8 cellular contexts compared by ENCODE assay signal in the genomic region with DNA sequence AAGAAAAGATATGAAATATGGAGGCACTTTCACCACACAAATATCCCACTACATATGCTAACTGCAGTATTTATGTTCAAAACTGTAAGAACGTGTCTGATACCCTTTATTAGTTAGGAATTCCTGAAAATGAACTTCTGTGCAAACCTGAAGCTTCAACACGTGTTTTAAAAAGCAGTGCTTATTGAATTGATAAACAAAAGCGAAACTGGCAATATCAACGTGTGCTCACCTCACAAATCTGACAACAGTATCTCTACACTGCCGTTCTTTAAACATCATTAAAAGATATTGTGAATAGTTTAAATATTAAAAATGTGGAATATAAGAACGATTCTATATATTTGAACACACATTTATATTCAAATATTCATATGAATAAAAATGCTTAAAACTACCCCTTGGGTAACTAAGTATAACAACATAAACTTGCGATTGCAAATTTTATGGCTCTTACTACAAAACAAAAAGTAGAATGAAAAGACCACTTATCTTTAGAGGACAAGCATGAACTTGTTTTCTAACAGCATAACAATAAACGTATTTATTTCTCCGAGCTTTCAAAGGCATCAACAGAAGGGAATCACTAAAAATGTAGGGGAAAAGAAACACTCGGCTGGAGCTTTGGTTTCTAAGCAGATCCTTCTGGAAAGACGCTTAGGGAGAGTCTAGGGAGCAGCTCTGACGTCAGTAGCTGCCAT. TPM values are rescaled to one million over a fixed set of nuclear protein-coding genes. Genes with fewer than 3 reads are reported as not detected.
DNase-seq lines count a peak whose midpoint lies in the region; ATAC-seq, FAIRE-seq and TF ChIP-seq lines count a peak whose summit lies in the region.

A gene (minus strand): TSS at position 670 of the 701 bp plus-strand sequence. CDS start 17,738 bp downstream, outside the sequence.

- peak within 1 kb of the TSS; percentile 9; the same call in 1 of the 3 replicates for H2BK15ac ChIP-seq in IMR-90 (ENCODE audit: low read depth, low read length)

- H2AK9ac ChIP-seq in IMR-90 (replicated peaks; ENCODE audit: low read depth, low read length, poor library complexity): peak within 1 kb of the TSS; percentile 95

- peak within 1 kb of the TSS; percentile 66 for H3K27ac ChIP-seq in IMR-90 (ENCODE audit: insufficient read depth, low read length)

- TF ChIP-seq POLR2A in IMR-90 (IDR thresholded peaks at IDR 0.05; ENCODE audit: low read depth, low read length): no peak; the same call in 1 of the 2 replicates

- ATAC-seq in IMR-90 (ENCODE audit: low read depth) (no peak), GM21447 (IDR thresholded peaks at IDR 0.05; ENCODE audit: unreplicated experiment) (no peak), HG03565 (IDR thresholded peaks at IDR 0.05; ENCODE audit: unreplicated experiment) (no peak), HG03139 (IDR thresholded peaks at IDR 0.05; ENCODE audit: unreplicated experiment) (no peak)
- ATAC-seq in activated CD8-positive, alpha-beta T cell treated with anti-CD3 and anti-CD28 coated beads for 36 hours: no peak

- H3K4me3 Mint-ChIP-seq in activated CD8-positive, alpha-beta T cell treated with anti-CD3 and anti-CD28 coated beads for 36 hours: peak within 1 kb of the TSS; percentile 94

- peak within 1 kb of the TSS; percentile 72 for H3K9ac ChIP-seq in IMR-90 (ENCODE audit: low read depth, low read length)

- H3K27ac Mint-ChIP-seq in activated CD8-positive, alpha-beta T cell treated with anti-CD3 and anti-CD28 coated beads for 36 hours: peak within 1 kb of the TSS; percentile 90

- intact Hi-C loops in IMR-90 (cut with micrococcal nuclease): loop anchor here (1.0 kb wide), 2 partner anchors 72 to 185 kb away; no protein-coding TSS in a partner anchor
- intact Hi-C loops in activated CD8-positive, alpha-beta T cell treated with anti-CD3 and anti-CD28 coated beads for 36 hours (cut with micrococcal nuclease): loop anchor here (10.0 kb wide), 1 partner anchor 191 kb away; a partner anchor contains a TSS

- H3K36me3 Mint-ChIP-seq in activated CD8-positive, alpha-beta T cell treated with anti-CD3 and anti-CD28 coated beads for 36 hours (ENCODE audit: low read depth): peaks cover 50% of the 10 kb centered on the region

- CTCF ChIA-PET in IMR-90 (lab: Yijun Ruan, JAX): interaction anchor here (1.0 kb wide), 1 partner anchor 9 kb away, joined by 3 read pairs; no protein-coding TSS in a partner anchor
- CTCF ChIA-PET in activated CD8-positive, alpha-beta T cell treated with anti-CD3 and anti-CD28 coated beads for 36 hours (lab: Charles Lee): interaction anchor here (1.1 to 2.1 kb wide), 4 partner anchors 30 to 200 kb away, joined by 3 to 8 read pairs (median 4); a partner anchor contains a TSS

- H2AK5ac ChIP-seq in IMR-90 (ENCODE audit: low read depth, low read length): peak within 1 kb of the TSS; percentile 53; the same call in 1 of the 2 replicates

- peak within 1 kb of the TSS; percentile 74 for H3K4ac ChIP-seq in IMR-90 (ENCODE audit: low read depth, low read length)

- H4K5ac ChIP-seq in IMR-90 (ENCODE audit: low read depth, low read length): peak within 1 kb of the TSS; percentile 60

- DNase-seq in DMS 273 (lab: John Stamatoyannopoulos, UW; ENCODE audit: unreplicated experiment) (peak; percentile 6), IMR-90 (no peak), frontal cortex (ENCODE audit: low spot score in 2 of 2) (peak in 1 of 2 donors; percentile 82), putamen (ENCODE audit: low spot score) (peak; percentile 94)
- no peak for DNase-seq in activated CD8-positive, alpha-beta T cell treated with anti-CD3 and anti-CD28 coated beads for 36 hours

- dilution Hi-C loops in IMR-90 (cut with HindIII; ENCODE audit: low sequenced_read_pairs, unreplicated experiment): no loop called here

- H3K36me3 ChIP-seq in IMR-90 (ENCODE audit: control insufficient read depth, insufficient read depth, low read length): peaks cover 4% of the 10 kb centered on the region; the same call in 1 of the 2 replicates

- H3K56ac ChIP-seq in IMR-90 (ENCODE audit: extremely low read depth, insufficient read depth, low read length): peak within 1 kb of the TSS; percentile 74

- H3K18ac ChIP-seq in IMR-90 (ENCODE audit: low read depth, low read length): peak within 1 kb of the TSS; percentile 37

- peak within 1 kb of the TSS; percentile 96 for H2AFZ ChIP-seq in IMR-90 (replicated peaks; ENCODE audit: low read length, poor library complexity)

- peak; percentile 55 for FAIRE-seq in frontal cortex (lab: Jason Lieb, UNC)

- peak within 1 kb of the TSS; percentile 94 for H3K4me2 ChIP-seq in IMR-90 (ENCODE audit: low read depth, low read length)

- no peaks in the 10 kb centered on the region for H3K9me1 ChIP-seq in IMR-90 (ENCODE audit: insufficient read depth, low read length)

- TF ChIP-seq RAD21 in IMR-90 (IDR thresholded peaks at IDR 0.05; ENCODE audit: low read length): no peak

- no peak for TF ChIP-seq CTCF in IMR-90 (conservative IDR thresholded peaks at IDR 0.05; ENCODE audit: low read depth, low read length)
- no peak for TF ChIP-seq CTCF in activated CD8-positive, alpha-beta T cell treated with anti-CD3 and anti-CD28 coated beads for 36 hours (IDR thresholded peaks at IDR 0.05)

- H3K4me1 ChIP-seq in IMR-90 (ENCODE audit: control insufficient read depth, insufficient read depth, low read length): peaks cover 3% of the 10 kb centered on the region; the same call in 1 of the 2 replicates

- BruUV-seq in IMR-90 (replicated peaks; lab: Mats Ljungman, UMichigan): no TSS peak

- in situ Hi-C loops in IMR-90 (cut with MboI; ENCODE audit: low sequenced_read_pairs): no loop called here

- WGBS in IMR-90 (ENCODE audit: extremely low coverage in 2 of 2, insufficient read length in 1 of 2), 2 experiments: 0% methylated on average over 2 of the region's 12 CpGs; no CpG with 5 or more reads in 1 of the 2 experiments

- H2BK20ac ChIP-seq in IMR-90 (ENCODE audit: low read depth, low read length): no peak within 1 kb of the TSS

- H3K4me1 Mint-ChIP-seq in activated CD8-positive, alpha-beta T cell treated with anti-CD3 and anti-CD28 coated beads for 36 hours (ENCODE audit: low read depth): peaks cover 36% of the 10 kb centered on the region

- H3K14ac ChIP-seq in IMR-90 (replicated peaks; ENCODE audit: low read depth, low read length): peak within 1 kb of the TSS; percentile 79

- no peaks in the 10 kb centered on the region for H3K9me3 ChIP-seq in IMR-90 (ENCODE audit: control insufficient read depth, insufficient read depth, low read length)

- H2BK5ac ChIP-seq in IMR-90 (ENCODE audit: low read depth, low read length, poor library complexity, severe bottlenecking): peak within 1 kb of the TSS; percentile 83

- H3K79me1 ChIP-seq in IMR-90 (ENCODE audit: low read depth in 1 of 2, low read length in 2 of 2): peaks cover 3 to 7% of the 10 kb centered on the region in 2 experiments; a peak in 3 of 4 replicates

- peak within 1 kb of the TSS; percentile 55 for H2BK120ac ChIP-seq in IMR-90 (ENCODE audit: low read depth, low read length)

- H4K91ac ChIP-seq in IMR-90 (ENCODE audit: insufficient read depth, low read depth, low read length): peak within 1 kb of the TSS; percentile 76

- peak within 1 kb of the TSS; percentile 78 to 88 for H4K8ac ChIP-seq in IMR-90 (ENCODE audit: low read depth in 2 of 2, low read length in 2 of 2)

- H3K4me3 ChIP-seq in IMR-90 (ENCODE audit: insufficient read depth, low read depth, low read length): peak within 1 kb of the TSS; percentile 71

- H4K20me1 ChIP-seq in IMR-90 (ENCODE audit: insufficient read depth, low read length): no peaks in the 10 kb centered on the region

- H3K9me3 Mint-ChIP-seq in activated CD8-positive, alpha-beta T cell treated with anti-CD3 and anti-CD28 coated beads for 36 hours: no peaks in the 10 kb centered on the region

- H3K23ac ChIP-seq in IMR-90 (ENCODE audit: low read depth, low read length): peak within 1 kb of the TSS; percentile 85

- no peaks in the 10 kb centered on the region for H3K27me3 ChIP-seq in IMR-90 (ENCODE audit: control insufficient read depth, insufficient read depth, low read length)

- H3K27me3 Mint-ChIP-seq in activated CD8-positive, alpha-beta T cell treated with anti-CD3 and anti-CD28 coated beads for 36 hours: no peaks in the 10 kb centered on the region

- POLR2A ChIA-PET in IMR-90 (lab: Charles Lee; ENCODE audit: unreplicated experiment): interaction anchor here (0.7 to 0.9 kb wide), 2 partner anchors 8 to 943 kb away, joined by 3 to 4 read pairs; no protein-coding TSS in a partner anchor
- POLR2A ChIA-PET in activated CD8-positive, alpha-beta T cell treated with anti-CD3 and anti-CD28 coated beads for 36 hours (lab: Charles Lee): interaction anchor here (1.2 to 2.5 kb wide), 5 partner anchors 8 to 191 kb away, joined by 3 to 10 read pairs (median 6); a partner anchor contains a TSS

TF ChIP-seq in IMR-90, 13 proteins besides CTCF, POLR2A, EP300 and RAD21 (continues in another document):
- no peak for TF ChIP-seq NFE2L2 (IDR thresholded peaks at IDR 0.05; ENCODE audit: low read depth, low read length)
- no peak for TF ChIP-seq MAZ (IDR thresholded peaks at IDR 0.05; ENCODE audit: borderline replicate concordance, low read depth, low read length)
- no peak; the same call in 1 of the 2 replicates for TF ChIP-seq BHLHE40 (IDR thresholded peaks at IDR 0.05; ENCODE audit: low read depth, low read length)
- TF ChIP-seq RCOR1 (IDR thresholded peaks at IDR 0.05; ENCODE audit: insufficient replicate concordance, low read length): no peak
- no peak for TF ChIP-seq RFX5 (IDR thresholded peaks at IDR 0.05; ENCODE audit: low read depth, low read length)
- TF ChIP-seq MAFK (IDR thresholded peaks at IDR 0.05; ENCODE audit: low read depth, low read length): no peak
- TF ChIP-seq SMC3 (IDR thresholded peaks at IDR 0.05; ENCODE audit: low read depth, low read length): no peak
- no peak for TF ChIP-seq FOS (IDR thresholded peaks at IDR 0.05; ENCODE audit: low read depth, low read length)
- TF ChIP-seq CHD1 (IDR thresholded peaks at IDR 0.05; ENCODE audit: low read depth, low read length): no peak
- TF ChIP-seq MXI1 (IDR thresholded peaks at IDR 0.05; ENCODE audit: borderline replicate concordance, low read depth, low read length): no peak
- TF ChIP-seq CEBPB (IDR thresholded peaks at IDR 0.05; ENCODE audit: low read depth, low read length): no peak

RNA-seq across cellular contexts. Expression of the gene that starts here (rescaled TPM):
- total RNA-seq in IMR-90 (2012; rRNA removed): 0.18 and 0.56 TPM in 2 replicates
- polyA plus RNA-seq in IMR-90 (2012; rRNA removed): 0.06 and 0.10 TPM in 2 replicates
- polyA plus RNA-seq in IMR-90 (2012; cell fraction: cytosol; rRNA removed): 0.01 TPM in 1 of 2 replicates, not detected in the other
- polyA plus RNA-seq in IMR-90 (2012; cell fraction: nucleus; rRNA removed; ENCODE audit: low replicate concordance): 0.05 and 0.68 TPM in 2 replicates
- 1 to 10 TPM; 1.1 to 1.2 TPM for total RNA-seq in activated CD8-positive, alpha-beta T cell treated with anti-CD3 and anti-CD28 coated beads for 36 hours
- 6.1 TPM for total RNA-seq in frontal cortex

Comparison
In these comparisons a context has a peak if more than half of its experiments do, and no peak if none do; other contexts are left out.
1. DNase-seq: peak in DMS 273 (single experiment) and putamen (single experiment); none in IMR-90 (single experiment) and activated CD8-positive, alpha-beta T cell treated with anti-CD3 and anti-CD28 coated beads for 36 hours (single experiment).